Comparison of ENCODE assay signal across 14 cellular contexts in genomic region chr1:20727746-20728316, GRCh38. TPM values are rescaled to one million over a fixed set of nuclear protein-coding genes. Genes with fewer than 3 reads are reported as not detected.
DNase-seq lines count a peak whose midpoint lies in the region; ATAC-seq, FAIRE-seq and TF ChIP-seq lines count a peak whose summit lies in the region.
"Had no signal": no experiment of that assay in that cellular context is flagged by ENCODE, and none has a peak within 500 bp of the region (broad histone marks: within the 10 kb centered on the region; RNA-seq: fewer than 3 reads in every experiment).

No MANE protein-coding gene starts in this region.

- H3K9ac ChIP-seq in HUES6 (ENCODE audit: low read length): no peak overlapping the region
- no peak overlapping the region for H3K9ac ChIP-seq in HepG2 (ENCODE audit: insufficient read depth, low read depth, low read length)
- H3K9ac ChIP-seq: parathyroid adenoma had no signal

- H4K20me1 ChIP-seq in HepG2 (ENCODE audit: insufficient read depth, low read length): no peaks in the 10 kb centered on the region

- peak; percentile 30; the same call in 1 of the 2 replicates for TF ChIP-seq RAD21 in HepG2 (CRISPR knock-in tag; IDR thresholded peaks at IDR 0.05)

- H3K4me1 ChIP-seq in HUES6 (ENCODE audit: control insufficient read depth, insufficient read depth, low read length): peaks cover 31% of the 10 kb centered on the region
- H3K4me1 ChIP-seq in HepG2 (ENCODE audit: insufficient read depth, low read length): peaks cover 43% of the 10 kb centered on the region
- peaks cover 26% of the 10 kb centered on the region for H3K4me1 ChIP-seq in left ventricle myocardium inferior
- H3K4me1 ChIP-seq: parathyroid adenoma had no signal

- WGBS in HepG2 (ENCODE audit: low lambda C conversion rate): 37% methylated on average over 7 of the region's 13 CpGs

- H3K36me3 ChIP-seq in HUES6 (ENCODE audit: control insufficient read depth, insufficient read depth, low read length): no peaks in the 10 kb centered on the region
- H3K36me3 ChIP-seq in HepG2 (replicated peaks in 1 of 2; ENCODE audit: control insufficient read depth in 1 of 2, insufficient read depth in 2 of 2, low read length in 2 of 2): no peaks in the 10 kb centered on the region
- H3K36me3 ChIP-seq in left ventricle myocardium inferior: no peaks in the 10 kb centered on the region

- POLR2A ChIA-PET in HepG2 (lab: Yijun Ruan, JAX): no interaction called here

- H3K27ac ChIP-seq in HUES6 (ENCODE audit: low read depth, low read length) (no peak overlapping the region), HepG2 (ENCODE audit: extremely low read length, insufficient read depth, low read length) (no peak overlapping the region), left ventricle myocardium inferior (replicated peaks) (no peak overlapping the region)
- H3K27ac ChIP-seq: parathyroid adenoma had no signal

- H3K27me3 ChIP-seq in HUES6 (ENCODE audit: control insufficient read depth, insufficient read depth, low read length): peaks cover 37% of the 10 kb centered on the region
- peaks cover 5 to 21% of the 10 kb centered on the region in 2 experiments; a peak in 3 of 5 replicates for H3K27me3 ChIP-seq in HepG2 (ENCODE audit: control insufficient read depth in 1 of 2, insufficient read depth in 2 of 2, low read length in 2 of 2)
- H3K27me3 ChIP-seq in left ventricle myocardium inferior (ENCODE audit: low read depth): peaks cover 61% of the 10 kb centered on the region

- no peak overlapping the region for H2AFZ ChIP-seq in HepG2 (ENCODE audit: low read length)
- H2AFZ ChIP-seq: parathyroid adenoma had no signal

- DNase-seq in ELF-1 (ENCODE audit: low read depth, low spot score): peak; percentile 89
- peak; percentile 16 for DNase-seq in amniotic epithelial cell (ENCODE audit: low read depth)
- no peak for DNase-seq in HepG2 (ENCODE audit: low spot score)
- DNase-seq in cerebellar cortex (ENCODE audit: low spot score): no peak
- no peak for DNase-seq in left ventricle myocardium inferior
- no peak for DNase-seq in NK-92 treated with Interleukin-12 subunit alpha and Interleukin-12 subunit beta, amount 100 ng/mL, for 24 hours (lab: John Stamatoyannopoulos, UW)
- DNase-seq in stimulated activated CD4-positive, alpha-beta T cell treated with anti-CD3 and anti-CD28 coated beads, Interleukin-4, amount 100 ng/mL, for 1 hour: no peak
- DNase-seq: activated CD4-positive, CD25-positive, alpha-beta regulatory T cell; DMS153; NCI-H774 had no signal

- FAIRE-seq in HepG2 (lab: Jason Lieb, UNC): no peak
- FAIRE-seq: islet of Langerhans had no signal

- TF ChIP-seq EP300 in HepG2 (IDR thresholded peaks at IDR 0.05; ENCODE audit: low read depth in 2 of 2, low read length in 2 of 2) (no peak), HepG2 (CRISPR knock-in tag; IDR thresholded peaks at IDR 0.05; ENCODE audit: borderline replicate concordance) (no peak)

- TF ChIP-seq CTCF in HepG2 (CRISPR knock-in tag; IDR thresholded peaks at IDR 0.05) (peak; percentile 63), left ventricle myocardium inferior (IDR thresholded peaks at IDR 0.05; ENCODE audit: borderline replicate concordance) (no peak)

- no peaks in the 10 kb centered on the region for H3K9me3 ChIP-seq in HUES6 (ENCODE audit: control insufficient read depth, insufficient read depth, low read depth, low read length)
- no peaks in the 10 kb centered on the region for H3K9me3 ChIP-seq in HepG2 (ENCODE audit: low read length)
- no peaks in the 10 kb centered on the region for H3K9me3 ChIP-seq in left ventricle myocardium inferior (replicated peaks)

- H3K4me2 ChIP-seq in HepG2 (ENCODE audit: low read depth, low read length): peak overlapping the region; percentile 7; the same call in 1 of the 2 replicates

- CTCF ChIA-PET in HepG2 (lab: Yijun Ruan, JAX; ENCODE audit: low intra/inter-chr PET ratio, low total read pairs): no interaction called here

- no peak for TF ChIP-seq POLR2A in HepG2 (IDR thresholded peaks at IDR 0.05; ENCODE audit: insufficient read depth in 1 of 2, low read depth in 2 of 2, low read length in 2 of 2)

- H3K79me2 ChIP-seq in HepG2 (ENCODE audit: insufficient read depth, low read length): no peaks in the 10 kb centered on the region
- H3K79me2 ChIP-seq: parathyroid adenoma had no signal

- intact Hi-C loops in HepG2 (cut with micrococcal nuclease; ENCODE audit: unreplicated experiment) (no loop called here), left ventricle myocardium inferior (cut with micrococcal nuclease) (no loop called here)

- BruUV-seq in HepG2 (replicated peaks; lab: Mats Ljungman, UMichigan): no TSS peak

- in situ Hi-C loops in HepG2 (cut with HindIII; ENCODE audit: extremely low pct_ligation_motif_present, low pct_unique_long_range_greater_than_20kb): no loop called here

- ATAC-seq in HepG2: 0 out of 3 replicates have a peak, but pooled peaks have one; percentile 7
- ATAC-seq: activated naive CD4-positive, alpha-beta T cell treated with anti-CD3 and anti-CD28 coated beads, Interleukin-2, amount 50 U/mL, for 72 hours had no signal

- H3K4me3 ChIP-seq in HUES6 (ENCODE audit: low read depth, low read length): peak overlapping the region; percentile 29
- no peak overlapping the region for H3K4me3 ChIP-seq in HepG2 (replicated peaks in 1 of 3; ENCODE audit: insufficient read depth in 1 of 3, low read depth in 2 of 3, low read length in 3 of 3)
- no peak overlapping the region for H3K4me3 ChIP-seq in left ventricle myocardium inferior

RNA-seq across cellular contexts. Expression of gene SH2D5, which starts 4.7 kb away (rescaled TPM):
- total RNA-seq in HepG2 (2016; rRNA removed; fragmentation: Illumina TruSeq; extraction: Trizol) (1.7 and 3.4 TPM in 2 replicates), left ventricle myocardium inferior (not detected)
- total RNA-seq in HepG2 (2016; cell fraction: cytosol; rRNA removed; fragmentation: Illumina TruSeq; extraction: Trizol; ENCODE audit: low read depth): 0.20 and 0.26 TPM in 2 replicates
- 1.6 and 2.0 TPM in 2 replicates for total RNA-seq in HepG2 (2016; cell fraction: insoluble cytoplasmic fraction; rRNA removed; fragmentation: Illumina TruSeq; extraction: Trizol)
- 1.4 and 1.8 TPM in 2 replicates for total RNA-seq in HepG2 (2016; cell fraction: membrane; rRNA removed; fragmentation: Illumina TruSeq; extraction: Trizol)
- total RNA-seq in HepG2 (2016; cell fraction: nucleus; rRNA removed; fragmentation: Illumina TruSeq; extraction: Trizol): 1.8 and 2.2 TPM in 2 replicates
- polyA plus RNA-seq in HepG2 (2011; rRNA removed): 1.2 and 1.4 TPM in 2 replicates
- 0.87 and 0.92 TPM in 2 replicates for polyA plus RNA-seq in HepG2 (2011; cell fraction: cytosol; rRNA removed)
- 7.0 and 10.0 TPM in 2 replicates for polyA plus RNA-seq in HepG2 (2011; cell fraction: nucleus; rRNA removed)
- 0.94 and 1.8 TPM in 2 replicates for polyA plus RNA-seq in HepG2 (2012)
- polyA plus RNA-seq in HepG2 (2016; cell fraction: cytosol; fragmentation: Illumina TruSeq; extraction: Trizol; ENCODE audit: low read depth): 0.29 and 0.55 TPM in 2 replicates
- polyA plus RNA-seq in HepG2 (2016; cell fraction: insoluble cytoplasmic fraction; fragmentation: Illumina TruSeq; extraction: Trizol; ENCODE audit: low read depth): 0.69 and 1.5 TPM in 2 replicates
- polyA plus RNA-seq in HepG2 (2016; cell fraction: membrane; fragmentation: Illumina TruSeq; extraction: Trizol; ENCODE audit: low read depth): 0.64 and 0.86 TPM in 2 replicates
- 4.8 and 5.7 TPM in 2 replicates for polyA plus RNA-seq in HepG2 (2016; cell fraction: nucleus; fragmentation: Illumina TruSeq; extraction: Trizol; ENCODE audit: insufficient read depth, low read depth)
- polyA minus RNA-seq in HepG2 (2011; rRNA and poly(A)+ RNA removed; ENCODE audit: low replicate concordance): 0.05 and 0.76 TPM in 2 replicates
- 0.40 and 1.4 TPM in 2 replicates for polyA minus RNA-seq in HepG2 (2011; cell fraction: cytosol; rRNA and poly(A)+ RNA removed)
- polyA minus RNA-seq in HepG2 (2011; cell fraction: nucleus; rRNA and poly(A)+ RNA removed): 0.77 and 0.87 TPM in 2 replicates

RNA-seq across cellular contexts. Expression of gene KIF17, which starts 10.0 kb away (rescaled TPM):
- 0.24 and 0.25 TPM in 2 replicates for total RNA-seq in HepG2 (2016; rRNA removed; fragmentation: Illumina TruSeq; extraction: Trizol)
- not detected in 2 replicates for total RNA-seq in HepG2 (2016; cell fraction: cytosol; rRNA removed; fragmentation: Illumina TruSeq; extraction: Trizol; ENCODE audit: low read depth)
- 0.13 and 0.27 TPM in 2 replicates for total RNA-seq in HepG2 (2016; cell fraction: insoluble cytoplasmic fraction; rRNA removed; fragmentation: Illumina TruSeq; extraction: Trizol)
- total RNA-seq in HepG2 (2016; cell fraction: membrane; rRNA removed; fragmentation: Illumina TruSeq; extraction: Trizol): 0.34 TPM in 1 of 2 replicates, not detected in the other
- total RNA-seq in HepG2 (2016; cell fraction: nucleus; rRNA removed; fragmentation: Illumina TruSeq; extraction: Trizol): 0.16 TPM in 1 of 2 replicates, not detected in the other
- 0.44 and 0.52 TPM in 2 replicates for polyA plus RNA-seq in HepG2 (2011; rRNA removed)
- polyA plus RNA-seq in HepG2 (2011; cell fraction: cytosol; rRNA removed): 0.27 and 0.36 TPM in 2 replicates
- polyA plus RNA-seq in HepG2 (2011; cell fraction: nucleus; rRNA removed): 0.63 and 0.69 TPM in 2 replicates
- polyA plus RNA-seq in HepG2 (2012): 0.35 and 0.60 TPM in 2 replicates
- polyA plus RNA-seq in HepG2 (2016; cell fraction: cytosol; fragmentation: Illumina TruSeq; extraction: Trizol; ENCODE audit: low read depth): 0.11 and 0.24 TPM in 2 replicates
- polyA plus RNA-seq in HepG2 (2016; cell fraction: insoluble cytoplasmic fraction; fragmentation: Illumina TruSeq; extraction: Trizol; ENCODE audit: low read depth): 0.21 TPM in 1 of 2 replicates, not detected in the other
- 0.14 and 0.47 TPM in 2 replicates for polyA plus RNA-seq in HepG2 (2016; cell fraction: membrane; fragmentation: Illumina TruSeq; extraction: Trizol; ENCODE audit: low read depth)
- 0.36 TPM in 1 of 2 replicates, not detected in the other for polyA plus RNA-seq in HepG2 (2016; cell fraction: nucleus; fragmentation: Illumina TruSeq; extraction: Trizol; ENCODE audit: insufficient read depth, low read depth)
- polyA minus RNA-seq in HepG2 (2011; rRNA and poly(A)+ RNA removed; ENCODE audit: low replicate concordance): 0.78 TPM in 1 of 2 replicates, not detected in the other
- not detected in 2 replicates for polyA minus RNA-seq in HepG2 (2011; cell fraction: cytosol; rRNA and poly(A)+ RNA removed)
- 0.52 and 0.62 TPM in 2 replicates for polyA minus RNA-seq in HepG2 (2011; cell fraction: nucleus; rRNA and poly(A)+ RNA removed)
- 4.6 TPM for total RNA-seq in left ventricle myocardium inferior

RNA-seq across cellular contexts. Expression of gene HP1BP3, which starts 59.3 kb away (rescaled TPM):
- total RNA-seq in HepG2 (2016; rRNA removed; fragmentation: Illumina TruSeq; extraction: Trizol): 137 and 163 TPM in 2 replicates
- total RNA-seq in HepG2 (2016; cell fraction: cytosol; rRNA removed; fragmentation: Illumina TruSeq; extraction: Trizol; ENCODE audit: low read depth): 199 and 242 TPM in 2 replicates
- 127 and 136 TPM in 2 replicates for total RNA-seq in HepG2 (2016; cell fraction: insoluble cytoplasmic fraction; rRNA removed; fragmentation: Illumina TruSeq; extraction: Trizol)
- 121 and 142 TPM in 2 replicates for total RNA-seq in HepG2 (2016; cell fraction: membrane; rRNA removed; fragmentation: Illumina TruSeq; extraction: Trizol)
- total RNA-seq in HepG2 (2016; cell fraction: nucleus; rRNA removed; fragmentation: Illumina TruSeq; extraction: Trizol): 131 and 144 TPM in 2 replicates
- polyA plus RNA-seq in HepG2 (2011; rRNA removed): 88.7 and 98.5 TPM in 2 replicates
- polyA plus RNA-seq in HepG2 (2011; cell fraction: cytosol; rRNA removed): 46.9 and 55.6 TPM in 2 replicates
- polyA plus RNA-seq in HepG2 (2011; cell fraction: nucleus; rRNA removed): 118 and 119 TPM in 2 replicates
- polyA plus RNA-seq in HepG2 (2012): 63.1 and 84.6 TPM in 2 replicates
- 6.5 and 7.7 TPM in 2 replicates for polyA plus RNA-seq in HepG2 (2016; cell fraction: cytosol; fragmentation: Illumina TruSeq; extraction: Trizol; ENCODE audit: low read depth)
- polyA plus RNA-seq in HepG2 (2016; cell fraction: insoluble cytoplasmic fraction; fragmentation: Illumina TruSeq; extraction: Trizol; ENCODE audit: low read depth): 121 TPM in 2 replicates
- polyA plus RNA-seq in HepG2 (2016; cell fraction: membrane; fragmentation: Illumina TruSeq; extraction: Trizol; ENCODE audit: low read depth): 20.7 and 20.9 TPM in 2 replicates
- 198 and 208 TPM in 2 replicates for polyA plus RNA-seq in HepG2 (2016; cell fraction: nucleus; fragmentation: Illumina TruSeq; extraction: Trizol; ENCODE audit: insufficient read depth, low read depth)
- 48.7 and 70.5 TPM in 2 replicates for polyA minus RNA-seq in HepG2 (2011; rRNA and poly(A)+ RNA removed; ENCODE audit: low replicate concordance)
- 74.2 and 80.9 TPM in 2 replicates for polyA minus RNA-seq in HepG2 (2011; cell fraction: cytosol; rRNA and poly(A)+ RNA removed)
- 129 and 144 TPM in 2 replicates for polyA minus RNA-seq in HepG2 (2011; cell fraction: nucleus; rRNA and poly(A)+ RNA removed)
- 118 TPM for total RNA-seq in left ventricle myocardium inferior

Comparison
In these comparisons a context has a peak if more than half of its experiments do, and no peak if none do; other contexts are left out.
1. DNase-seq: peak in ELF-1 (single experiment) and amniotic epithelial cell (single experiment); none in HepG2 (single experiment), cerebellar cortex (single experiment), left ventricle myocardium inferior (single experiment), NK-92 treated with Interleukin-12 subunit alpha and Interleukin-12 subunit beta, amount 100 ng/mL, for 24 hours (single experiment) and stimulated activated CD4-positive, alpha-beta T cell treated with anti-CD3 and anti-CD28 coated beads, Interleukin-4, amount 100 ng/mL, for 1 hour (single experiment).